ENCODE assay signal across 10 cellular contexts in the genomic region with DNA sequence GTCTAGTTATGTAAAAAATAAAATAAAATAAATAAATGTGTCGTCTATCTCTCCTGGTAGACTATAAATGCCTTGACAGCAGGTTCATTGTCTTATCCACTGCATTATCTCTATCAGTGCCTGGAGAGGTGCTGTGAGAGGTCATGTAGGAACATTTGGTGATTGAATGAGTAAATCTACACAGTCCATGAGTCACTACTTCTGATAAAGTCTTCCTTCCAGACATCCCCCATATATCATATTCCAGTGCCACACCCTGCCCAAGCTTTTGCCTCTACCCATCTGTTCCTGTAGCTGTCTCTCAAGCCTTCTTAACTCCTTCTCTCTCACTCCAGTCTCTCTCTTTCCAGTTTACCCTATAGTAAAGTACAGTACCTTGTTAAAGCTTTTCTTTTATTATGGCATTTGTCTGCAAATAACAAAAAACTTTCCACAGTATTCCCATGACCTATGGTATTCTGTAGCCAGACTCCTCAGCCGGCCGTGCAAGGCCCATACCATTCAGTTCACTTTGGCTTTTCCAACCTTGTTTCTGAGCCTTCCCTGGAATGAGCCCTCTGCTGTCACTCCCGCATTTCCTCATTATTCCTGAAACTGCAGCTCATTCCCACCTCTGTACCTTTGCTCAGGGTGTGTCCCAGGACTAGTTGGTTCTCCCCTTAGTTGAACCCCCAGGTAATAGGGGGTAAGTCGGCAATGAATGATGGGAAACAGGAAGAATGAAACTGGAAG. TPM values are rescaled to one million over a fixed set of nuclear protein-coding genes. Genes with fewer than 3 reads are reported as not detected.
A peak's percentile ranks its signal among the peaks of the same experiment; 100 is the strongest.
DNase-seq lines count a peak whose midpoint lies in the region; ATAC-seq and TF ChIP-seq lines count a peak whose summit lies in the region.
"Had no signal": no experiment of that assay in that cellular context is flagged by ENCODE, and none has a peak within 500 bp of the region (broad histone marks: within the 10 kb centered on the region; RNA-seq: fewer than 3 reads in every experiment).

No MANE protein-coding gene starts in this region.

- DNase-seq in Daoy (ENCODE audit: low read depth) (peak; percentile 39), NCI-H460 (ENCODE audit: extremely low read depth, low read depth) (peak; percentile 12), dermis blood vessel endothelial cell (peak; percentile 25), myocyte (ENCODE audit: low read depth) (peak; percentile 86), glutamatergic neuron (no peak), GM13976 (ENCODE audit: low spot score) (no peak)
- DNase-seq in stimulated activated CD4-positive, alpha-beta T cell treated with anti-CD3 and anti-CD28 coated beads, Interleukin-12 subunit alpha, Interleukin-12 subunit beta, amount 100 ng/mL, for 4 hours: no peak
- DNase-seq: CD4-positive, CD25-positive, alpha-beta regulatory T cell; cerebellar nuclear complex had no signal

- H3K36me3 Mint-ChIP-seq in glutamatergic neuron (ENCODE audit: unreplicated experiment): peaks cover 9% of the 10 kb centered on the region

- in situ Hi-C loops in GM13976 (cut with MboI; ENCODE audit: low sequenced_read_pairs, unreplicated experiment): no loop called here

- no peaks in the 10 kb centered on the region for H3K27me3 Mint-ChIP-seq in glutamatergic neuron (ENCODE audit: unreplicated experiment)
- H3K27me3 Mint-ChIP-seq: CD4-positive, CD25-positive, alpha-beta regulatory T cell had no signal

- H3K4me3 Mint-ChIP-seq in glutamatergic neuron (ENCODE audit: unreplicated experiment): no peak overlapping the region
- H3K4me3 Mint-ChIP-seq: CD4-positive, CD25-positive, alpha-beta regulatory T cell had no signal

- no peak for ATAC-seq in GM21447 (IDR thresholded peaks at IDR 0.05; ENCODE audit: unreplicated experiment)

- H3K4me1 Mint-ChIP-seq in glutamatergic neuron (ENCODE audit: low read depth, unreplicated experiment): peaks cover 19% of the 10 kb centered on the region

- TF ChIP-seq CTCF in glutamatergic neuron (IDR thresholded peaks at IDR 0.05; ENCODE audit: partially characterized antibody, unreplicated experiment) (no peak), GM13976 (IDR thresholded peaks at IDR 0.05; ENCODE audit: borderline replicate concordance, control extremely low read depth, extremely low read depth, insufficient read depth, missing control alignments) (no peak)

- H3K27ac Mint-ChIP-seq in glutamatergic neuron (ENCODE audit: unreplicated experiment): no peak overlapping the region

- peaks cover 2% of the 10 kb centered on the region for H3K9me3 Mint-ChIP-seq in glutamatergic neuron (ENCODE audit: unreplicated experiment)

RNA-seq across cellular contexts. Expression of gene ANXA4, which starts 37.5 kb away (rescaled TPM):
- 3.7 and 7.0 TPM in 2 replicates for total RNA-seq in Daoy (2014; rRNA removed; shearing (Covaris generic))
- total RNA-seq in NCI-H460 (2014; rRNA removed; shearing (Covaris generic)): 28.1 and 34.6 TPM in 2 replicates
- polyA plus RNA-seq in NCI-H460 (2014; cell fraction: nucleus; rRNA removed): 18.3 and 21.3 TPM in 2 replicates
- total RNA-seq in dermis blood vessel endothelial cell (37.3 and 44.0 TPM in 2 replicates), myocyte (18.1 and 28.5 TPM in 2 replicates), glutamatergic neuron (ENCODE audit: unreplicated experiment) (3.1 TPM)
- 110 TPM for polyA plus RNA-seq in myocyte (2012)

RNA-seq across cellular contexts. Expression of gene GMCL1, which starts 50.0 kb away (rescaled TPM):
- total RNA-seq in Daoy (2014; rRNA removed; shearing (Covaris generic)): 6.1 and 6.9 TPM in 2 replicates
- total RNA-seq in NCI-H460 (2014; rRNA removed; shearing (Covaris generic)): 13.0 and 16.1 TPM in 2 replicates
- polyA plus RNA-seq in NCI-H460 (2014; cell fraction: nucleus; rRNA removed): 7.2 and 15.1 TPM in 2 replicates
- total RNA-seq in dermis blood vessel endothelial cell: 12.1 and 13.6 TPM in 2 replicates
- total RNA-seq in myocyte: 9.7 and 13.6 TPM in 2 replicates
- polyA plus RNA-seq in myocyte (2012): 6.4 TPM
- total RNA-seq in glutamatergic neuron (ENCODE audit: unreplicated experiment): 11.6 TPM

Comparison
In these comparisons a context has a peak if more than half of its experiments do, and no peak if none do; other contexts are left out.
1. DNase-seq: peak in Daoy (single experiment), NCI-H460 (single experiment), dermis blood vessel endothelial cell (single experiment) and myocyte (single experiment); none in glutamatergic neuron (single experiment), GM13976 (single experiment) and stimulated activated CD4-positive, alpha-beta T cell treated with anti-CD3 and anti-CD28 coated beads, Interleukin-12 subunit alpha, Interleukin-12 subunit beta, amount 100 ng/mL, for 4 hours (single experiment).